In genomic region chr3:8644748-8645390, GRCh38 we compare ENCODE assay signal across 18 cellular contexts. TPM values are rescaled to one million over a fixed set of nuclear protein-coding genes. Genes with fewer than 3 reads are reported as not detected.
DNase-seq lines count a peak whose midpoint lies in the region; ATAC-seq, FAIRE-seq and TF ChIP-seq lines count a peak whose summit lies in the region.
"Had no signal": no experiment of that assay in that cellular context is flagged by ENCODE, and none has a peak within 500 bp of the region (broad histone marks: within the 10 kb centered on the region; RNA-seq: fewer than 3 reads in every experiment).

Gene SSUH2, minus strand, starts transcription at chr3:8644798. Its CDS starts 40 bp downstream, at chr3:8644758.

- no peaks in the 10 kb centered on the region for H3K9me3 ChIP-seq in HepG2 (ENCODE audit: low read length)
- H3K9me3 ChIP-seq in right lobe of liver = no peaks in the 10 kb centered on the region
- H3K9me3 ChIP-seq in spleen = no peaks in the 10 kb centered on the region
- H3K9me3 ChIP-seq in HAP-1 = no peaks in the 10 kb centered on the region

- no peak for FAIRE-seq in HepG2 (lab: Jason Lieb, UNC)
- FAIRE-seq: GM12892, H1, K562 had no signal

- WGBS in HepG2 (ENCODE audit: low lambda C conversion rate) = 92% methylated on average over 8 of the region's 8 CpGs
- WGBS in right lobe of liver (ENCODE audit: insufficient coverage, low coverage, low lambda C conversion rate, missing lambda C conversion rate) = 75% methylated on average over 6 of the region's 8 CpGs
- WGBS in spleen, 5 donors = 72 to 85% (median 77%) methylated on average over 8 of the region's 8 CpGs

- intact Hi-C loops in HepG2 (cut with micrococcal nuclease; ENCODE audit: unreplicated experiment) (no loop called here), right lobe of liver (cut with DNase I) (no loop called here), spleen (cut with DNase I; ENCODE audit: low total_unique reads) (no loop called here), posterior cingulate gyrus (cut with DNase I) (no loop called here)

- H4K20me1 ChIP-seq in HepG2 (ENCODE audit: insufficient read depth, low read length) = no peaks in the 10 kb centered on the region

- TF ChIP-seq POLR2A in HepG2 (IDR thresholded peaks at IDR 0.05; ENCODE audit: insufficient read depth in 1 of 2, low read depth in 2 of 2, low read length in 2 of 2) (no peak), right lobe of liver (IDR thresholded peaks at IDR 0.05) (no peak), spleen (IDR thresholded peaks at IDR 0.05) (no peak)

- BruUV-seq in HepG2 (replicated peaks; lab: Mats Ljungman, UMichigan) = no TSS peak

- peaks cover 89% of the 10 kb centered on the region for H3K79me2 ChIP-seq in HepG2 (ENCODE audit: insufficient read depth, low read length)

- no peak within 1 kb of the TSS for H3K9ac ChIP-seq in HepG2 (ENCODE audit: insufficient read depth, low read depth, low read length)

- in situ Hi-C loops in HepG2 (cut with HindIII; ENCODE audit: extremely low pct_ligation_motif_present, low pct_unique_long_range_greater_than_20kb) = no loop called here
- in situ Hi-C loops in HAP-1 (cut with MboI; ENCODE audit: low sequenced_read_pairs) = no loop called here

- peak within 1 kb of the TSS; percentile 3 for H3K27ac Mint-ChIP-seq in neural crest cell (ENCODE audit: unreplicated experiment)
- H3K27ac Mint-ChIP-seq: CD4-positive, alpha-beta memory T cell had no signal

- H3K4me3 Mint-ChIP-seq in neural crest cell = no peak within 1 kb of the TSS
- H3K4me3 Mint-ChIP-seq: CD4-positive, alpha-beta memory T cell had no signal

- H3K36me3 Mint-ChIP-seq in neural crest cell (ENCODE audit: low read depth) = peaks cover 3% of the 10 kb centered on the region
- H3K36me3 Mint-ChIP-seq: CD4-positive, alpha-beta memory T cell had no signal

- CTCF ChIA-PET in HepG2 (lab: Yijun Ruan, JAX; ENCODE audit: low intra/inter-chr PET ratio, low total read pairs) = no interaction called here

- H3K4me1 ChIP-seq in HepG2 (ENCODE audit: insufficient read depth, low read length) (peaks cover 90% of the 10 kb centered on the region), right lobe of liver (no peaks in the 10 kb centered on the region), spleen (no peaks in the 10 kb centered on the region), HAP-1 (no peaks in the 10 kb centered on the region)

- no peak for TF ChIP-seq RAD21 in HepG2 (CRISPR knock-in tag; IDR thresholded peaks at IDR 0.05)

- H2AFZ ChIP-seq in HepG2 (ENCODE audit: low read length) = no peak within 1 kb of the TSS

- POLR2A ChIA-PET in HepG2 (lab: Yijun Ruan, JAX) = no interaction called here

- TF ChIP-seq CTCF in HepG2 (CRISPR knock-in tag; IDR thresholded peaks at IDR 0.05) = no peak
- TF ChIP-seq CTCF in right lobe of liver (IDR thresholded peaks at IDR 0.05) = no peak
- no peak for TF ChIP-seq CTCF in neural crest cell (conservative IDR thresholded peaks at IDR 0.05)
- no peak for TF ChIP-seq CTCF in spleen (IDR thresholded peaks at IDR 0.05 in 8 of 11, conservative IDR thresholded peaks at IDR 0.05 in 3 of 11)
- TF ChIP-seq CTCF in foreskin fibroblast (IDR thresholded peaks at IDR 0.05; ENCODE audit: low read depth, low read length) = no peak

- no peak within 1 kb of the TSS for H3K4me3 ChIP-seq in HepG2 (replicated peaks in 1 of 3; ENCODE audit: insufficient read depth in 1 of 3, low read depth in 2 of 3, low read length in 3 of 3)
- H3K4me3 ChIP-seq in right lobe of liver = no peak within 1 kb of the TSS
- no peak within 1 kb of the TSS for H3K4me3 ChIP-seq in spleen
- H3K4me3 ChIP-seq in HAP-1 = no peak within 1 kb of the TSS
- H3K4me3 ChIP-seq in foreskin fibroblast (ENCODE audit: low read depth in 1 of 2, low read length in 2 of 2) = no peak within 1 kb of the TSS
- H3K4me3 ChIP-seq: K562 had no signal

- H3K27me3 Mint-ChIP-seq in neural crest cell (ENCODE audit: low read depth) = no peaks in the 10 kb centered on the region

- TF ChIP-seq EP300 in HepG2 (IDR thresholded peaks at IDR 0.05; ENCODE audit: low read depth in 2 of 2, low read length in 2 of 2) (no peak), HepG2 (CRISPR knock-in tag; IDR thresholded peaks at IDR 0.05; ENCODE audit: borderline replicate concordance) (no peak)

- H3K27ac ChIP-seq in HepG2 (ENCODE audit: extremely low read length, insufficient read depth, low read length) (no peak within 1 kb of the TSS), right lobe of liver (no peak within 1 kb of the TSS), spleen (no peak within 1 kb of the TSS)
- H3K27ac ChIP-seq: 22Rv1, C4-2B had no signal

- no peak within 1 kb of the TSS for H3K4me2 ChIP-seq in HepG2 (ENCODE audit: low read depth, low read length)

- H3K9me3 Mint-ChIP-seq in neural crest cell = no peaks in the 10 kb centered on the region

- ATAC-seq in HepG2 = no peak
- no peak for ATAC-seq in right lobe of liver
- no peak for ATAC-seq in GM21825 (IDR thresholded peaks at IDR 0.05; ENCODE audit: unreplicated experiment)
- ATAC-seq: K562 had no signal

- H3K36me3 ChIP-seq in HepG2 (replicated peaks in 1 of 2; ENCODE audit: control insufficient read depth in 1 of 2, insufficient read depth in 2 of 2, low read length in 2 of 2) = peaks cover 7 to 32% of the 10 kb centered on the region in 2 experiments
- no peaks in the 10 kb centered on the region for H3K36me3 ChIP-seq in right lobe of liver
- no peaks in the 10 kb centered on the region for H3K36me3 ChIP-seq in spleen
- no peaks in the 10 kb centered on the region for H3K36me3 ChIP-seq in HAP-1 (replicated peaks)

- H3K27me3 ChIP-seq in HepG2 (ENCODE audit: control insufficient read depth in 1 of 2, insufficient read depth in 2 of 2, low read length in 2 of 2) (no peaks in the 10 kb centered on the region), right lobe of liver (no peaks in the 10 kb centered on the region), spleen (replicated peaks in 1 of 7) (peaks cover 0 to 14% (median 0%) of the 10 kb centered on the region in 7 donors), HAP-1 (ENCODE audit: low read depth) (peaks cover 6% of the 10 kb centered on the region)

- peaks cover 32% of the 10 kb centered on the region for H3K4me1 Mint-ChIP-seq in neural crest cell
- H3K4me1 Mint-ChIP-seq: CD4-positive, alpha-beta memory T cell had no signal

- no peak for DNase-seq in HepG2 (ENCODE audit: low spot score)
- DNase-seq in right lobe of liver = no peak
- no peak for DNase-seq in neural crest cell (ENCODE audit: low read depth, low spot score)
- peak; percentile 18 for DNase-seq in spleen
- no peak for DNase-seq in posterior cingulate gyrus
- DNase-seq in HAP-1 (ENCODE audit: low spot score in 2 of 2) = no peak
- no peak for DNase-seq in foreskin fibroblast
- DNase-seq: AML-193; CD4-positive, alpha-beta memory T cell; DND-41; GDM1; HCEC 1CT had no signal

TF ChIP-seq in HepG2, 621 proteins besides CTCF, POLR2A, EP300 and RAD21 (continues in another document):
- no peak for TF ChIP-seq PRDM4 (CRISPR knock-in tag; IDR thresholded peaks at IDR 0.05; ENCODE audit: borderline replicate concordance)

RNA-seq across cellular contexts. Expression of gene SSUH2, which starts in this region (rescaled TPM):
- total RNA-seq in HepG2 (2016; rRNA removed; fragmentation: Illumina TruSeq; extraction: Trizol) (36.2 and 38.1 TPM in 2 replicates), right lobe of liver (1 to 10 TPM in 4 of 6 experiments, under 1 TPM in 1, not detected in 1; 0.09 to 2.0 (median 1.1) TPM), neural crest cell (14.1 and 18.0 TPM in 2 replicates), spleen (1 to 10 TPM in 6 of 7 donors, under 1 TPM in 1; 0.94 to 4.5 (median 1.3) TPM)
- 18.7 and 20.4 TPM in 2 replicates for total RNA-seq in HepG2 (2016; cell fraction: cytosol; rRNA removed; fragmentation: Illumina TruSeq; extraction: Trizol; ENCODE audit: low read depth)
- total RNA-seq in HepG2 (2016; cell fraction: insoluble cytoplasmic fraction; rRNA removed; fragmentation: Illumina TruSeq; extraction: Trizol) = 34.9 and 39.3 TPM in 2 replicates
- 36.1 and 39.1 TPM in 2 replicates for total RNA-seq in HepG2 (2016; cell fraction: membrane; rRNA removed; fragmentation: Illumina TruSeq; extraction: Trizol)
- 27.0 and 32.8 TPM in 2 replicates for total RNA-seq in HepG2 (2016; cell fraction: nucleus; rRNA removed; fragmentation: Illumina TruSeq; extraction: Trizol)
- polyA plus RNA-seq in HepG2 (2011; rRNA removed) (125 and 136 TPM in 2 replicates), spleen (1 to 10 TPM; 1.1 to 4.3 (median 2.0) TPM)
- 88.0 and 109 TPM in 2 replicates for polyA plus RNA-seq in HepG2 (2011; cell fraction: cytosol; rRNA removed)
- polyA plus RNA-seq in HepG2 (2011; cell fraction: nucleus; rRNA removed) = 335 and 419 TPM in 2 replicates
- polyA plus RNA-seq in HepG2 (2012) = 46.9 and 59.9 TPM in 2 replicates
- 25.2 and 30.9 TPM in 2 replicates for polyA plus RNA-seq in HepG2 (2016; cell fraction: cytosol; fragmentation: Illumina TruSeq; extraction: Trizol; ENCODE audit: low read depth)
- 49.3 and 54.5 TPM in 2 replicates for polyA plus RNA-seq in HepG2 (2016; cell fraction: insoluble cytoplasmic fraction; fragmentation: Illumina TruSeq; extraction: Trizol; ENCODE audit: low read depth)
- 43.5 and 51.8 TPM in 2 replicates for polyA plus RNA-seq in HepG2 (2016; cell fraction: membrane; fragmentation: Illumina TruSeq; extraction: Trizol; ENCODE audit: low read depth)
- polyA plus RNA-seq in HepG2 (2016; cell fraction: nucleus; fragmentation: Illumina TruSeq; extraction: Trizol; ENCODE audit: insufficient read depth, low read depth) = 77.3 and 79.0 TPM in 2 replicates
- polyA minus RNA-seq in HepG2 (2011; rRNA and poly(A)+ RNA removed; ENCODE audit: low replicate concordance) = 2.2 and 130 TPM in 2 replicates
- polyA minus RNA-seq in HepG2 (2011; cell fraction: cytosol; rRNA and poly(A)+ RNA removed) = 39.6 and 44.4 TPM in 2 replicates
- 64.2 and 69.1 TPM in 2 replicates for polyA minus RNA-seq in HepG2 (2011; cell fraction: nucleus; rRNA and poly(A)+ RNA removed)
- total RNA-seq: CD4-positive, alpha-beta memory T cell; K562 had no signal
- polyA plus RNA-seq: CD4-positive, alpha-beta memory T cell had no signal

Comparison
In these comparisons a context has a peak if more than half of its experiments do, and no peak if none do; other contexts are left out.
1. RNA of gene SSUH2 (polyA plus RNA-seq): 25.2 to 419 TPM in HepG2; 1.1 to 4.3 TPM in spleen; every median in the first group is over 4 times any median in the second.